Comparison of ENCODE assay signal across 25 cellular contexts in genomic region chr12:28479683-28480082, GRCh38.
A peak's percentile ranks its signal among the peaks of the same experiment; 100 is the strongest.
DNase-seq lines count a peak whose midpoint lies in the region; ATAC-seq, FAIRE-seq and TF ChIP-seq lines count a peak whose summit lies in the region.
"Had no signal": no experiment of that assay in that cellular context is flagged by ENCODE, and none has a peak within 500 bp of the region (broad histone marks: within the 10 kb centered on the region; RNA-seq: fewer than 3 reads in every experiment).

No MANE protein-coding gene starts in this region.

- H3K9ac ChIP-seq in PC-3 (ENCODE audit: low read length) (no peak overlapping the region), endothelial cell of umbilical vein (replicated peaks; ENCODE audit: extremely low read depth, insufficient read depth, low read length) (no peak overlapping the region), mesendoderm (ENCODE audit: low read length) (no peak overlapping the region)
- H3K9ac ChIP-seq: BLaER1 had no signal

- no peak overlapping the region for H2BK120ac ChIP-seq in mesendoderm (ENCODE audit: low read depth, low read length)

- H2AFZ ChIP-seq in PC-3 (ENCODE audit: low read length) (no peak overlapping the region), endothelial cell of umbilical vein (ENCODE audit: low read depth, low read length) (no peak overlapping the region)

- no peaks in the 10 kb centered on the region for H3K36me3 ChIP-seq in PC-3 (ENCODE audit: low read depth, low read length)
- H3K36me3 ChIP-seq in endothelial cell of umbilical vein (ENCODE audit: control insufficient read depth in 2 of 2, extremely low read depth in 1 of 2, insufficient read depth in 2 of 2, low read length in 2 of 2), result no peaks in the 10 kb centered on the region
- no peaks in the 10 kb centered on the region for H3K36me3 ChIP-seq in mesendoderm (ENCODE audit: control insufficient read depth, insufficient read depth, low read length)
- H3K36me3 ChIP-seq: BE2C, BLaER1 had no signal

- H3K4me2 ChIP-seq in PC-3 (ENCODE audit: low read length) (no peak overlapping the region), endothelial cell of umbilical vein (ENCODE audit: insufficient read depth, low read length) (no peak overlapping the region), mesendoderm (ENCODE audit: low read length) (no peak overlapping the region)
- H3K4me2 ChIP-seq: BLaER1 had no signal

- H4K20me1 ChIP-seq in PC-3 (ENCODE audit: low read length), result no peaks in the 10 kb centered on the region
- no peaks in the 10 kb centered on the region for H4K20me1 ChIP-seq in endothelial cell of umbilical vein (replicated peaks; ENCODE audit: control insufficient read depth, extremely low read depth, insufficient read depth, low read length)
- H4K20me1 ChIP-seq: BLaER1 had no signal

- no peak overlapping the region for H2BK5ac ChIP-seq in mesendoderm (ENCODE audit: low read length)

- intact Hi-C loops in PC-3 (cut with micrococcal nuclease) (no loop called here), endothelial cell of umbilical vein (cut with micrococcal nuclease) (no loop called here)

- no peaks in the 10 kb centered on the region for H3K9me1 ChIP-seq in endothelial cell of umbilical vein (replicated peaks; ENCODE audit: control insufficient read depth, extremely low read depth, insufficient read depth, low read length)

- CTCF ChIA-PET in PC-3 (lab: Charles Lee) (no interaction called here), endothelial cell of umbilical vein (lab: Charles Lee) (interaction anchor here (1.1 to 1.5 kb wide), 2 partner anchors 13 to 393 kb away, joined by 3 to 4 read pairs; no protein-coding TSS in a partner anchor)

- no peak overlapping the region for H4K8ac ChIP-seq in mesendoderm (ENCODE audit: low read depth, low read length)

- H3K4ac ChIP-seq in mesendoderm (ENCODE audit: low read depth, low read length), result no peak overlapping the region

- H3K9me3 ChIP-seq in PC-3 (ENCODE audit: low read length) (no peaks in the 10 kb centered on the region), endothelial cell of umbilical vein (replicated peaks; ENCODE audit: control insufficient read depth, insufficient read depth, low read length) (no peaks in the 10 kb centered on the region)
- H3K9me3 ChIP-seq: BE2C, BLaER1 had no signal

- TF ChIP-seq CTCF in PC-3 (conservative IDR thresholded peaks at IDR 0.05; ENCODE audit: low read depth, low read length), result no peak
- no peak for TF ChIP-seq CTCF in endothelial cell of umbilical vein (IDR thresholded peaks at IDR 0.05; ENCODE audit: extremely low read depth in 1 of 2, insufficient read depth in 1 of 2, low read depth in 1 of 2, low read length in 2 of 2)

- H3K9me2 ChIP-seq in PC-3 (replicated peaks; ENCODE audit: low read length), result no peaks in the 10 kb centered on the region

- dilution Hi-C loops in endothelial cell of umbilical vein (cut with MboI; ENCODE audit: extremely low pct_ligation_motif_present, low sequenced_read_pairs), result no loop called here

- no peak overlapping the region for H4K5ac ChIP-seq in mesendoderm (ENCODE audit: low read length)

- H3K4me1 ChIP-seq in PC-3 (ENCODE audit: insufficient read depth, low read length) (no peaks in the 10 kb centered on the region), endothelial cell of umbilical vein (ENCODE audit: control insufficient read depth, extremely low read depth, insufficient read depth, low read length) (no peaks in the 10 kb centered on the region), mesendoderm (ENCODE audit: control insufficient read depth, low read depth, low read length) (no peaks in the 10 kb centered on the region)
- H3K4me1 ChIP-seq: BE2C, BLaER1 had no signal

- no peak overlapping the region for H3K27ac ChIP-seq in PC-3 (ENCODE audit: low read length)
- no peak overlapping the region for H3K27ac ChIP-seq in endothelial cell of umbilical vein (ENCODE audit: insufficient read depth, low read depth, low read length)
- no peak overlapping the region for H3K27ac ChIP-seq in mesendoderm (ENCODE audit: low read depth, low read length)
- H3K27ac ChIP-seq: BLaER1 had no signal

- ATAC-seq in PC-3, result peak; percentile 92
- ATAC-seq in HG03025 (IDR thresholded peaks at IDR 0.05; ENCODE audit: low FRiP score, unreplicated experiment), result no peak
- no peak for ATAC-seq in HG03039 (IDR thresholded peaks at IDR 0.05; ENCODE audit: unreplicated experiment)
- ATAC-seq: GM12878 had no signal

- H3K27me3 ChIP-seq in PC-3 (ENCODE audit: low read length), result no peaks in the 10 kb centered on the region
- no peaks in the 10 kb centered on the region for H3K27me3 ChIP-seq in endothelial cell of umbilical vein (ENCODE audit: control insufficient read depth in 2 of 2, insufficient read depth in 2 of 2, low read length in 2 of 2)
- no peaks in the 10 kb centered on the region for H3K27me3 ChIP-seq in mesendoderm (ENCODE audit: insufficient read depth, low read length, poor library complexity)
- H3K27me3 ChIP-seq: BE2C, BLaER1 had no signal

- H2BK15ac ChIP-seq in mesendoderm (replicated peaks; ENCODE audit: low read depth), result no peak overlapping the region

- no peak overlapping the region for H2AK5ac ChIP-seq in mesendoderm (ENCODE audit: low read length)

- FAIRE-seq in endothelial cell of umbilical vein (lab: Jason Lieb, UNC), result no peak
- FAIRE-seq: A204.1, GM12878, GM12892, GM18507 had no signal

- no peaks in the 10 kb centered on the region for H3K79me2 ChIP-seq in PC-3 (ENCODE audit: low read length)
- H3K79me2 ChIP-seq in endothelial cell of umbilical vein (ENCODE audit: control insufficient read depth, insufficient read depth, low read length), result no peaks in the 10 kb centered on the region
- H3K79me2 ChIP-seq in mesendoderm (ENCODE audit: control insufficient read depth, insufficient read depth, low read length), result no peaks in the 10 kb centered on the region

- H3K79me1 ChIP-seq in mesendoderm (ENCODE audit: low read length), result no peaks in the 10 kb centered on the region

- no peak overlapping the region for H3K23ac ChIP-seq in mesendoderm (ENCODE audit: low read length)

- no peak overlapping the region for H3K18ac ChIP-seq in mesendoderm (ENCODE audit: low read length)

- no peak overlapping the region for H3K4me3 ChIP-seq in PC-3 (ENCODE audit: low read length)
- no peak overlapping the region for H3K4me3 ChIP-seq in endothelial cell of umbilical vein (replicated peaks in 1 of 3; ENCODE audit: insufficient read depth in 1 of 3, low read depth in 1 of 3, low read length in 3 of 3)
- no peak overlapping the region for H3K4me3 ChIP-seq in mesendoderm (ENCODE audit: low read length)
- H3K4me3 ChIP-seq: BLaER1, GM12878 had no signal

- no CpG with 5 or more reads among the region's 1 CpG for WGBS in mesendoderm (ENCODE audit: extremely low coverage, insufficient coverage, low lambda C conversion rate)

- no peak for TF ChIP-seq POLR2A in endothelial cell of umbilical vein (IDR thresholded peaks at IDR 0.05; ENCODE audit: low read depth, low read length)

- POLR2A ChIA-PET in PC-3 (lab: Charles Lee; ENCODE audit: unreplicated experiment) (no interaction called here), endothelial cell of umbilical vein (lab: Charles Lee) (no interaction called here)

- no peaks in the 10 kb centered on the region for H3F3A ChIP-seq in PC-3 (ENCODE audit: low read length, unreplicated experiment)

- DNase-seq in PC-3 (peak; percentile 50), endothelial cell of umbilical vein (ENCODE audit: low read depth, low spot score) (no peak), mesendoderm (no peak)
- DNase-seq: 8988T; ACHN; BE2C; C1 segment of cervical spinal cord; CD4-positive, alpha-beta memory T cell; CD4-positive, CD25-positive, alpha-beta regulatory T cell; CD8-positive, alpha-beta memory T cell; COR-L47; DMS 273 treated with DMSO at 0.1 percent for 48 hours; DMS153; DMS53; DMS79; DND-41; EL; GDM1 had no signal

- no TSS peak for BruUV-seq in PC-3 (replicated peaks; lab: Mats Ljungman, UMichigan)
- BruUV-seq in endothelial cell of umbilical vein (replicated peaks; lab: Mats Ljungman, UMichigan), result no TSS peak

- H3K56ac ChIP-seq in mesendoderm (ENCODE audit: low read length), result no peak overlapping the region

TF ChIP-seq in endothelial cell of umbilical vein, 7 proteins besides CTCF, POLR2A, EP300 and RAD21:
- TF ChIP-seq FOS (IDR thresholded peaks at IDR 0.05; ENCODE audit: borderline replicate concordance, insufficient read depth, low read length) (peak; percentile 14), MAX (IDR thresholded peaks at IDR 0.05; ENCODE audit: insufficient read depth, insufficient read length) (no peak), POLR2AphosphoS5 (IDR thresholded peaks at IDR 0.05; ENCODE audit: insufficient read depth, low read depth, low read length) (no peak), JUN (IDR thresholded peaks at IDR 0.05; ENCODE audit: borderline replicate concordance, insufficient read depth, insufficient read length, low read depth) (no peak), GATA2 (IDR thresholded peaks at IDR 0.05; ENCODE audit: insufficient read depth, insufficient read length, low read depth, low read length) (no peak), EZH2 (IDR thresholded peaks at IDR 0.05; ENCODE audit: borderline replicate concordance, low read depth, low read length, severe bottlenecking) (no peak)
TF ChIP-seq in endothelial cell of umbilical vein: peak in this region for 1.
